Comparison of ENCODE assay signal across 8 cellular contexts in the genomic region with DNA sequence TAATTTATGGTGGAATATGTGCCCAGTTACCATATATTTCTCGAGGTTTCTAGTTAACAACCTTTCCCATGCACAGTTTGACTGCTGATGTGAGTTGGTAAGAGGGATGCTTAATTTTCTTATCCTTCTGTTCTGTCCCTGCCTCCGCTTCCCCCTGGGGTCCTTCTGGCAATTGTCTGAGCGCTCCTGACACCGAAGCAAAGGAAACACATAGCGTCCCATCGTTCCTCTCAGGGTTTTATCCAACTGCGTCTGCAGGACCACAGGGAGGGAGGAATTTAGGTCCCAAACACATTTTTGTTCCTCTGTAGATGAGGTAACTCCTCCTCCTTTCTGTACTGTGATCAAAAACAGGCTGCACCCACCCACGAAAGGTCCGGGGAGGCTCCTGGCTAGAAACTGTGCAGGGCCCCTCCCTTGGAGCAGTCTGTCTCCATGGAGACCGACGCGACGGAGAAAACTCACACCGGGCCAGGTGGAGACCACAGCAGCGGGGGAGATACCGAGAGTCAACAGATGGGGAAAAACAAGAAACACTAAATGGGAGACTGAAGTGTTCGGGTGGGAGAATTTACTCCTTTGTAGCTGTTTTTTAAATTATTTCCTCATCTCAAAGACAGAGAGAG.
DNase-seq lines count a peak whose midpoint lies in the region; ATAC-seq, FAIRE-seq and TF ChIP-seq lines count a peak whose summit lies in the region.

No MANE protein-coding gene starts in this region.

- TF ChIP-seq POLR2A in GM12892 (IDR thresholded peaks at IDR 0.05; ENCODE audit: low read depth, low read length): no peak

- H3K36me3 ChIP-seq in left lung: no peaks in the 10 kb centered on the region

- H3K9me3 ChIP-seq in left lung: peaks cover 0 to 5% of the 10 kb centered on the region in 2 donors

- H3K27ac ChIP-seq in left lung: no peak overlapping the region

- intact Hi-C loops in left lung (cut with DNase I): no loop called here

- no peak for TF ChIP-seq CTCF in astrocyte of the spinal cord (IDR thresholded peaks at IDR 0.05; ENCODE audit: low read depth, low read length)
- TF ChIP-seq CTCF in left lung (IDR thresholded peaks at IDR 0.05): no peak

- no peak for FAIRE-seq in GM12892 (lab: Jason Lieb, UNC)

- DNase-seq in astrocyte of the spinal cord (ENCODE audit: low read depth, low spot score): no peak
- no peak for DNase-seq in left lung
- DNase-seq in GM12892 (ENCODE audit: insufficient read length): no peak
- no peak for DNase-seq in RKO (ENCODE audit: low spot score)
- no peak for DNase-seq in epidermal melanocyte (ENCODE audit: insufficient read length, low spot score)
- no peak for DNase-seq in activated CD4-positive, CD25-positive, alpha-beta regulatory T cell (lab: John Stamatoyannopoulos, UW)

- H3K4me1 ChIP-seq in left lung: peaks cover 0 to 10% of the 10 kb centered on the region in 2 donors

- H3K27me3 ChIP-seq in left lung: no peaks in the 10 kb centered on the region

- H3K4me3 ChIP-seq in astrocyte of the spinal cord (ENCODE audit: low read depth, low read length): peak overlapping the region; percentile 35
- H3K4me3 ChIP-seq in left lung: peak overlapping the region in 1 of 2 donors; percentile 10

- ATAC-seq in GM18909 (IDR thresholded peaks at IDR 0.05; ENCODE audit: poor library complexity, unreplicated experiment): peak; percentile 44
- peak; percentile 83 for ATAC-seq in HG03342 (IDR thresholded peaks at IDR 0.05; ENCODE audit: unreplicated experiment)
- ATAC-seq in left lung: peak; percentile 38

- in situ Hi-C loops in astrocyte of the spinal cord (cut with HindIII; ENCODE audit: low sequenced_read_pairs): no loop called here
